19 cellular contexts compared by ENCODE assay signal in genomic region chr1:84246228-84246627, GRCh38. TPM values are rescaled to one million over a fixed set of nuclear protein-coding genes. Genes with fewer than 3 reads are reported as not detected.
DNase-seq lines count a peak whose midpoint lies in the region; ATAC-seq and TF ChIP-seq lines count a peak whose summit lies in the region.
"Had no signal": no experiment of that assay in that cellular context is flagged by ENCODE, and none has a peak within 500 bp of the region (broad histone marks: within the 10 kb centered on the region; RNA-seq: fewer than 3 reads in every experiment).

No MANE protein-coding gene starts in this region.

- no peak overlapping the region for H3K27ac ChIP-seq in DND-41 (ENCODE audit: low read length)
- H3K27ac ChIP-seq: esophagus muscularis mucosa, heart left ventricle had no signal

- no peak overlapping the region for H3K4me2 ChIP-seq in DND-41 (ENCODE audit: insufficient read depth, low read length)

- peak overlapping the region in 1 of 2 donors; percentile 31 for H3K27ac Mint-ChIP-seq in natural killer cell treated with Interleukin-12 subunit alpha and Interleukin-12 subunit beta and Interleukin-15 and Interleukin-18, amount 100 ng/mL, for 72 hours
- H3K27ac Mint-ChIP-seq: dendritic cell treated with granulocyte-macrophage colony-stimulating factor and Interleukin-4, amounts not matched to agents 40 ng/mL and 50 ng/mL, for 4 days; stimulated activated memory B cell treated with anti-CD40 and anti-IgM and Interleukin-4, amounts not matched to agents 10 μg/mL and 1 μg/mL and 100 μg/mL, for 72 hours had no signal

- H4K20me1 ChIP-seq in DND-41 (ENCODE audit: insufficient read depth, low read length): no peaks in the 10 kb centered on the region

- H3K27me3 Mint-ChIP-seq in natural killer cell treated with Interleukin-12 subunit alpha and Interleukin-12 subunit beta and Interleukin-15 and Interleukin-18, amount 100 ng/mL, for 72 hours: no peaks in the 10 kb centered on the region
- H3K27me3 Mint-ChIP-seq: dendritic cell treated with granulocyte-macrophage colony-stimulating factor and Interleukin-4, amounts not matched to agents 40 ng/mL and 50 ng/mL, for 4 days; stimulated activated memory B cell treated with anti-CD40 and anti-IgM and Interleukin-4, amounts not matched to agents 10 μg/mL and 1 μg/mL and 100 μg/mL, for 72 hours had no signal

- H3K4me1 Mint-ChIP-seq in natural killer cell treated with Interleukin-12 subunit alpha and Interleukin-12 subunit beta and Interleukin-15 and Interleukin-18, amount 100 ng/mL, for 72 hours (ENCODE audit: low read depth in 2 of 2): peaks cover 11 to 32% of the 10 kb centered on the region in 2 donors

- H3K36me3 ChIP-seq in DND-41 (ENCODE audit: insufficient read depth, low read length): no peaks in the 10 kb centered on the region
- H3K36me3 ChIP-seq: esophagus muscularis mucosa, heart left ventricle, pancreas had no signal

- H3K4me3 ChIP-seq in DND-41 (ENCODE audit: low read depth in 1 of 2, low read length in 2 of 2): no peak overlapping the region
- H3K4me3 ChIP-seq: esophagus muscularis mucosa, heart left ventricle, pancreas had no signal

- H3K9me3 ChIP-seq in DND-41 (ENCODE audit: insufficient read depth, low read length, severe bottlenecking): peaks cover 2% of the 10 kb centered on the region
- H3K9me3 ChIP-seq: pancreas had no signal

- H3K9ac ChIP-seq in DND-41 (ENCODE audit: low read depth, low read length): no peak overlapping the region

- peak overlapping the region; percentile 51 for H3K4me3 Mint-ChIP-seq in natural killer cell treated with Interleukin-12 subunit alpha and Interleukin-12 subunit beta and Interleukin-15 and Interleukin-18, amount 100 ng/mL, for 72 hours
- H3K4me3 Mint-ChIP-seq: dendritic cell treated with granulocyte-macrophage colony-stimulating factor and Interleukin-4, amounts not matched to agents 40 ng/mL and 50 ng/mL, for 4 days; stimulated activated memory B cell treated with anti-CD40 and anti-IgM and Interleukin-4, amounts not matched to agents 10 μg/mL and 1 μg/mL and 100 μg/mL, for 72 hours had no signal

- H3K27me3 ChIP-seq in DND-41 (ENCODE audit: insufficient read depth, low read length, poor library complexity): no peaks in the 10 kb centered on the region
- H3K27me3 ChIP-seq: esophagus muscularis mucosa, heart left ventricle, pancreas had no signal

- H3K4me1 ChIP-seq in DND-41 (ENCODE audit: insufficient read depth, low read length): no peaks in the 10 kb centered on the region
- H3K4me1 ChIP-seq: esophagus muscularis mucosa, heart left ventricle had no signal

- TF ChIP-seq CTCF in DND-41 (IDR thresholded peaks at IDR 0.05; ENCODE audit: borderline replicate concordance, extremely low read depth, low read length, poor library complexity, severe bottlenecking): no peak

- ATAC-seq in DND-41 (ENCODE audit: insufficient read depth, low read depth) (peak; percentile 66; the same call in 2 of the 3 replicates), HG03139 (IDR thresholded peaks at IDR 0.05; ENCODE audit: unreplicated experiment) (no peak)
- ATAC-seq in natural killer cell treated with Interleukin-12 subunit alpha and Interleukin-12 subunit beta and Interleukin-15 and Interleukin-18, amount 100 ng/mL, for 72 hours: no peak
- ATAC-seq: heart left ventricle; stimulated activated memory B cell treated with anti-CD40 and anti-IgM and Interleukin-4, amounts not matched to agents 10 μg/mL and 1 μg/mL and 100 μg/mL, for 72 hours had no signal

- peaks cover 4% of the 10 kb centered on the region for H3K9me3 Mint-ChIP-seq in natural killer cell treated with Interleukin-12 subunit alpha and Interleukin-12 subunit beta and Interleukin-15 and Interleukin-18, amount 100 ng/mL, for 72 hours

- H3K36me3 Mint-ChIP-seq in natural killer cell treated with Interleukin-12 subunit alpha and Interleukin-12 subunit beta and Interleukin-15 and Interleukin-18, amount 100 ng/mL, for 72 hours: peaks cover 16% of the 10 kb centered on the region

- H3K79me2 ChIP-seq in DND-41 (ENCODE audit: insufficient read depth, low read length): no peaks in the 10 kb centered on the region

- no peak overlapping the region for H2AFZ ChIP-seq in DND-41 (ENCODE audit: low read depth, low read length)

- TF ChIP-seq POLR2A in erythroblast (IDR thresholded peaks at IDR 0.05; ENCODE audit: low read length): peak; percentile 15

- no peak for DNase-seq in DND-41
- DNase-seq in erythroblast (lab: John Stamatoyannopoulos, UW): peak; percentile 13 to 35
- DNase-seq in natural killer cell treated with Interleukin-12 subunit alpha and Interleukin-12 subunit beta and Interleukin-15 and Interleukin-18, amount 100 ng/mL, for 72 hours (ENCODE audit: low spot score): no peak
- no peak for DNase-seq in RPMI8226
- DNase-seq in activated CD4-positive, alpha-beta T cell treated with anti-CD3 and anti-CD28 coated beads for 48 hours: no peak
- DNase-seq in T1000 (lab: John Stamatoyannopoulos, UW): no peak
- DNase-seq: activated CD4-positive, CD25-positive, alpha-beta regulatory T cell treated with anti-CD3 and anti-CD28 coated beads, Interleukin-2, amount 50 U/mL, for 72 hours; activated naive CD4-positive, alpha-beta T cell; heart left ventricle; kidney glomerular epithelial cell; NCI-H2029 treated with DMSO at 0.1 percent for 48 hours; NCI-H526; pancreas had no signal

TF ChIP-seq in PFSK-1, 5 proteins besides CTCF, POLR2A, EP300 and RAD21:
- no peak for TF ChIP-seq FOXP2 (optimal IDR thresholded peaks at IDR 0.05; ENCODE audit: borderline replicate concordance, extremely low read depth, extremely low read length, insufficient read depth)
- peak; percentile 64 for TF ChIP-seq POLR2AphosphoS5 (IDR thresholded peaks at IDR 0.05; ENCODE audit: low read depth, low read length)
- peak; percentile 71; the same call in 1 of the 2 replicates for TF ChIP-seq TAF1 (IDR thresholded peaks at IDR 0.05; ENCODE audit: borderline replicate concordance, insufficient read depth, low read length)
- peak in 1 of 2 experiments; percentile 58; a peak in 1 of 4 replicates for TF ChIP-seq REST (IDR thresholded peaks at IDR 0.05; ENCODE audit: insufficient read depth in 1 of 2, low read depth in 2 of 2, low read length in 2 of 2)
- TF ChIP-seq SIN3A (IDR thresholded peaks at IDR 0.05; ENCODE audit: borderline replicate concordance, insufficient read depth, low read length): peak; percentile 74; the same call in 1 of the 2 replicates

RNA-seq across cellular contexts. Expression of gene SAMD13, which starts 55.3 kb away (rescaled TPM):
- not detected for polyA plus RNA-seq in PFSK-1 (2012; ENCODE audit: insufficient read length, low read depth)
- under 1 TPM in 1 of 2 donors, not detected in 1; 0.33 TPM for total RNA-seq in natural killer cell treated with Interleukin-12 subunit alpha and Interleukin-12 subunit beta and Interleukin-15 and Interleukin-18, amount 100 ng/mL, for 72 hours
- total RNA-seq: T-helper 1 cell treated with Interleukin-12 subunit alpha and Interleukin-12 subunit beta and Interleukin-4 antibody, amounts not matched to agents 30 ng/mL and 1 ng/mL, for 36 hours had no signal

Comparison
In these comparisons a context has a peak if more than half of its experiments do, and no peak if none do; other contexts are left out.
1. DNase-seq: peak in erythroblast (2 of 2); none in DND-41 (single experiment), natural killer cell treated with Interleukin-12 subunit alpha and Interleukin-12 subunit beta and Interleukin-15 and Interleukin-18, amount 100 ng/mL, for 72 hours (single experiment), RPMI8226 (single experiment), activated CD4-positive, alpha-beta T cell treated with anti-CD3 and anti-CD28 coated beads for 48 hours (single experiment) and T1000 (single experiment).